In the genomic region with DNA sequence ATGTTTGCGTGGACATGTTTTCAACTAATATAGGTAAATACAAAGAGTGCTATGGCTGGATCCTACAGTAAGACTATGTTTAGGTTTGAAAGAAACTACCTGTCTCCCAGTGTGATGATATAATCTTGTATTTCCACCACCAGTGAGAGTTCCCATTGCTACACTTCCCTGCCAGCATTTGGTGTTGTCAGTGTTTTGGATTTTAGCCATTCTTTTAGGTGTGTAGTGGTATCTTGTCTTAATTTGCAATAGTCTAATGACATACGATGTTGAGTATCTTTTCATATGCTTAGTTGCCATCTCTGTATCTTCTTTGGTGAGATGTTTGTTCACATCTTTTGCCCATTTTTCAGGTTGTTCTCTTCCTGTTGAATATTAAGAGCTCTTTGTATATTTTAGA, we compare ENCODE assay signal across 8 cellular contexts.
"Had no signal": no experiment of that assay in that cellular context is flagged by ENCODE, and none has a peak within 500 bp of the region (broad histone marks: within the 10 kb centered on the region; RNA-seq: fewer than 3 reads in every experiment).

No MANE protein-coding gene starts in this region.

- H3K27ac Mint-ChIP-seq: IgD-negative memory B cell had no signal

- H3K4me3 ChIP-seq: K562 had no signal

- H3K9me3 Mint-ChIP-seq: IgD-negative memory B cell had no signal

- H3K4me2 ChIP-seq: KMS-11 had no signal

- FAIRE-seq: HTR-8/SVneo, K562 had no signal

- H3K27ac ChIP-seq: HL-60, KMS-11 had no signal

- H3K9ac ChIP-seq: KMS-11 had no signal

- ATAC-seq: K562 had no signal

- DNase-seq: IMR-90, KBM-7, KG1 had no signal

- H3K27me3 Mint-ChIP-seq: IgD-negative memory B cell had no signal

- H3K4me3 Mint-ChIP-seq: IgD-negative memory B cell had no signal
